In the genomic region with DNA sequence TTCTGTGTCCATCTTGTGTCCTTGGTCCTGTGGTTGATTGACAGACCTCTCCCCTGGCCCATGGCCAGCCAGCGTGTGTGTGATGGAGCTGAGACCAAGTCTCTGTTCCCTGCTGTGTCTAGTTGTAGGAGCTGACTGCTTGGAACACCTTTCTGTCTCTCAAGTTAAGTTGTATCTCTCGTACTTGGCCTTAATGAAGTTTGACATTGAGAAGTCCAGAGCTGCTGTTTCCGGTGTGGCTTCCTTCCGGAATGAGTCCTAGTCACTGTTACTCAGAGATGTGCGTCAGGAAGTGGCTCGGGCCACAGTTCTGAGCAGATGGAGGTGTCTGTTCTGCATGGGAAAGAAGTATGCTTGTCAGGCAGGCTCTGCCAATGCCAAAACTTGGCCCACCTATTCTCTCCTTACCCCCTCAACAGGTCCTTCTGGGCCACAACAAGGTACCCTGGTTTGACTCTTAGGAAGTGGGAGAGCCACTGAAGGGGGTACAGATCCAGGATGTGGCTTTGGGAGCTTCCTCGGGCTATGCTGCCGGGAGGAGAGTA, we compare ENCODE assay signal across 8 cellular contexts. TPM values are rescaled to one million over a fixed set of nuclear protein-coding genes. Genes with fewer than 3 reads are reported as not detected.
DNase-seq lines count a peak whose midpoint lies in the region; ATAC-seq, FAIRE-seq and TF ChIP-seq lines count a peak whose summit lies in the region.

No MANE protein-coding gene starts in this region.

- intact Hi-C loops in left cardiac atrium (cut with DNase I), result no loop called here

- in situ Hi-C loops in ACHN (cut with HindIII; ENCODE audit: low pct_ligation_motif_present, low pct_unique_long_range_greater_than_20kb, low sequenced_read_pairs), result no loop called here

- ATAC-seq in left cardiac atrium, result peak in 1 of 2 donors; percentile 25
- ATAC-seq in GM21786 (IDR thresholded peaks at IDR 0.05; ENCODE audit: unreplicated experiment), result no peak

- no peak for FAIRE-seq in RCC 7860 (lab: Jason Lieb, UNC)

- no peak for TF ChIP-seq CTCF in GM20000 (IDR thresholded peaks at IDR 0.05; ENCODE audit: extremely low read depth, missing control alignments)

- peak; percentile 57 for DNase-seq in GM20000 (ENCODE audit: low spot score)
- peak; percentile 44 for DNase-seq in RCC 7860 (ENCODE audit: low spot score)
- peak; percentile 45 for DNase-seq in activated T-helper 9 cell treated with anti-CD3 and anti-CD28 coated beads, Interleukin-2, amount 50 U/mL, for 16 hours (ENCODE audit: low read depth)
- peak; percentile 63 for DNase-seq in left cardiac atrium
- DNase-seq in stimulated activated CD4-positive, alpha-beta T cell treated with anti-CD3 and anti-CD28 coated beads, Interleukin-4, amount 100 ng/mL, for 1 hour, result peak; percentile 55
- no peak for DNase-seq in ACHN
- DNase-seq in NCI-H1417 (lab: John Stamatoyannopoulos, UW), result no peak

RNA-seq across cellular contexts. Expression of gene GATAD2A, which starts 54.3 kb away (rescaled TPM):
- total RNA-seq in left cardiac atrium, result 10 to 100 TPM; 34.2 to 62.3 TPM

RNA-seq across cellular contexts. Expression of gene TSSK6, which starts 55.6 kb away (rescaled TPM):
- under 1 TPM; 0.50 to 0.88 TPM for total RNA-seq in left cardiac atrium

RNA-seq across cellular contexts. Expression of gene NDUFA13, which starts 56.2 kb away (rescaled TPM):
- 100 to 1,000 TPM; 850 to 852 TPM for total RNA-seq in left cardiac atrium

Comparison
In these comparisons a context has a peak if more than half of its experiments do, and no peak if none do; other contexts are left out.
1. DNase-seq: peak in GM20000 (single experiment), RCC 7860 (single experiment), activated T-helper 9 cell treated with anti-CD3 and anti-CD28 coated beads, Interleukin-2, amount 50 U/mL, for 16 hours (single experiment), left cardiac atrium (single experiment) and stimulated activated CD4-positive, alpha-beta T cell treated with anti-CD3 and anti-CD28 coated beads, Interleukin-4, amount 100 ng/mL, for 1 hour (single experiment); none in ACHN (single experiment) and NCI-H1417 (0 of 3).